Comparison of ENCODE assay signal across 10 cellular contexts in genomic region chr20:53873249-53873642, GRCh38.
DNase-seq lines count a peak whose midpoint lies in the region; ATAC-seq, FAIRE-seq and TF ChIP-seq lines count a peak whose summit lies in the region.
"Had no signal": no experiment of that assay in that cellular context is flagged by ENCODE, and none has a peak within 500 bp of the region (broad histone marks: within the 10 kb centered on the region; RNA-seq: fewer than 3 reads in every experiment).

No MANE protein-coding gene starts in this region.

- H3K4me1 Mint-ChIP-seq in CD8-positive, alpha-beta T cell (ENCODE audit: low read depth): peaks cover 61% of the 10 kb centered on the region
- peaks cover 46% of the 10 kb centered on the region for H3K4me1 Mint-ChIP-seq in activated naive CD8-positive, alpha-beta T cell treated with anti-CD3 and anti-CD28 coated beads, Interleukin-2, amount 10 ng/mL, durations not matched to agents 7 days and 5 days
- H3K4me1 Mint-ChIP-seq in natural killer cell treated with Interleukin-12 subunit alpha and Interleukin-12 subunit beta and Interleukin-15 and Interleukin-18, amount 100 ng/mL, for 72 hours (ENCODE audit: low read depth in 2 of 2): peaks cover 36 to 56% of the 10 kb centered on the region in 2 donors

- no peaks in the 10 kb centered on the region for H3K27me3 ChIP-seq in CD8-positive, alpha-beta T cell (ENCODE audit: insufficient read depth, low read length)
- H3K27me3 ChIP-seq: adrenal gland had no signal

- H3K36me3 Mint-ChIP-seq in CD8-positive, alpha-beta T cell: no peaks in the 10 kb centered on the region
- no peaks in the 10 kb centered on the region for H3K36me3 Mint-ChIP-seq in activated naive CD8-positive, alpha-beta T cell treated with anti-CD3 and anti-CD28 coated beads, Interleukin-2, amount 10 ng/mL, durations not matched to agents 7 days and 5 days
- H3K36me3 Mint-ChIP-seq in natural killer cell treated with Interleukin-12 subunit alpha and Interleukin-12 subunit beta and Interleukin-15 and Interleukin-18, amount 100 ng/mL, for 72 hours: no peaks in the 10 kb centered on the region

- H3K36me3 ChIP-seq in CD8-positive, alpha-beta T cell (ENCODE audit: insufficient read depth, low read length): no peaks in the 10 kb centered on the region
- H3K36me3 ChIP-seq: adrenal gland had no signal

- peak in 3 of 7 experiments; percentile 18 to 57 (median 41) for DNase-seq in CD8-positive, alpha-beta T cell
- DNase-seq in HTR-8/SVneo (ENCODE audit: insufficient read length, low spot score) (no peak), islet precursor cell (no peak), LoVo (ENCODE audit: low spot score) (no peak)
- DNase-seq in activated naive CD8-positive, alpha-beta T cell treated with anti-CD3 and anti-CD28 coated beads, Interleukin-2, amount 10 ng/mL, durations not matched to agents 7 days and 5 days: no peak
- DNase-seq in natural killer cell treated with Interleukin-12 subunit alpha and Interleukin-12 subunit beta and Interleukin-15 and Interleukin-18, amount 100 ng/mL, for 72 hours (ENCODE audit: low spot score): no peak
- DNase-seq: adrenal gland, NCI-H1048 had no signal

- peak overlapping the region; percentile 83 for H3K4me3 Mint-ChIP-seq in CD8-positive, alpha-beta T cell
- peak overlapping the region; percentile 88 for H3K4me3 Mint-ChIP-seq in activated naive CD8-positive, alpha-beta T cell treated with anti-CD3 and anti-CD28 coated beads, Interleukin-2, amount 10 ng/mL, durations not matched to agents 7 days and 5 days
- H3K4me3 Mint-ChIP-seq in natural killer cell treated with Interleukin-12 subunit alpha and Interleukin-12 subunit beta and Interleukin-15 and Interleukin-18, amount 100 ng/mL, for 72 hours: peak overlapping the region; percentile 79

- peak; percentile 69 for FAIRE-seq in HTR-8/SVneo (lab: Jason Lieb, UNC)

- TF ChIP-seq CTCF in CD8-positive, alpha-beta T cell (IDR thresholded peaks at IDR 0.05): no peak

- H3K9me3 Mint-ChIP-seq in CD8-positive, alpha-beta T cell: no peaks in the 10 kb centered on the region
- no peaks in the 10 kb centered on the region for H3K9me3 Mint-ChIP-seq in activated naive CD8-positive, alpha-beta T cell treated with anti-CD3 and anti-CD28 coated beads, Interleukin-2, amount 10 ng/mL, durations not matched to agents 7 days and 5 days
- no peaks in the 10 kb centered on the region for H3K9me3 Mint-ChIP-seq in natural killer cell treated with Interleukin-12 subunit alpha and Interleukin-12 subunit beta and Interleukin-15 and Interleukin-18, amount 100 ng/mL, for 72 hours

- POLR2A ChIA-PET in CD8-positive, alpha-beta T cell (lab: Charles Lee): interaction anchor here (0.5 to 2.9 kb wide), 21 partner anchors 10 to 291 kb away, joined by 3 to 38 read pairs (median 9); partner anchors contain the start of gene ZNF217
- POLR2A ChIA-PET in activated naive CD8-positive, alpha-beta T cell treated with anti-CD3 and anti-CD28 coated beads, Interleukin-2, amount 10 ng/mL, durations not matched to agents 7 days and 5 days (lab: Charles Lee): interaction anchor here (0.8 to 2.5 kb wide), 9 partner anchors 9 to 290 kb away, joined by 3 to 27 read pairs (median 10); no protein-coding TSS in a partner anchor

- intact Hi-C loops in CD8-positive, alpha-beta T cell (cut with DNase I, micrococcal nuclease): loop anchor here (2.0 to 5.0 kb wide), 6 partner anchors 36 to 211 kb away; no protein-coding TSS in a partner anchor

- peak; percentile 29 for ATAC-seq in CD8-positive, alpha-beta T cell
- peak; percentile 5 for ATAC-seq in activated naive CD8-positive, alpha-beta T cell treated with anti-CD3 and anti-CD28 coated beads, Interleukin-2, amount 10 ng/mL, durations not matched to agents 7 days and 5 days (ENCODE audit: low read depth)
- ATAC-seq in natural killer cell treated with Interleukin-12 subunit alpha and Interleukin-12 subunit beta and Interleukin-15 and Interleukin-18, amount 100 ng/mL, for 72 hours: no peak
- ATAC-seq in HG02763 (IDR thresholded peaks at IDR 0.05; ENCODE audit: unreplicated experiment): no peak
- no peak for ATAC-seq in HG03439 (IDR thresholded peaks at IDR 0.05; ENCODE audit: unreplicated experiment)

- CTCF ChIA-PET in CD8-positive, alpha-beta T cell (lab: Charles Lee): interaction anchor here (0.6 to 3.7 kb wide), 19 partner anchors 10 to 300 kb away, joined by 3 to 39 read pairs (median 5); no protein-coding TSS in a partner anchor

- H3K4me3 ChIP-seq in CD8-positive, alpha-beta T cell (ENCODE audit: low read depth, low read length): peak overlapping the region; percentile 56
- H3K4me3 ChIP-seq: adrenal gland had no signal

- H3K27me3 Mint-ChIP-seq in CD8-positive, alpha-beta T cell (ENCODE audit: low read depth): no peaks in the 10 kb centered on the region
- no peaks in the 10 kb centered on the region for H3K27me3 Mint-ChIP-seq in activated naive CD8-positive, alpha-beta T cell treated with anti-CD3 and anti-CD28 coated beads, Interleukin-2, amount 10 ng/mL, durations not matched to agents 7 days and 5 days
- no peaks in the 10 kb centered on the region for H3K27me3 Mint-ChIP-seq in natural killer cell treated with Interleukin-12 subunit alpha and Interleukin-12 subunit beta and Interleukin-15 and Interleukin-18, amount 100 ng/mL, for 72 hours

- H3K9me3 ChIP-seq in CD8-positive, alpha-beta T cell (ENCODE audit: low read length): no peaks in the 10 kb centered on the region
- H3K9me3 ChIP-seq: adrenal gland had no signal

- peak overlapping the region; percentile 59 for H3K27ac ChIP-seq in CD8-positive, alpha-beta T cell (ENCODE audit: low read depth, low read length)
- H3K27ac ChIP-seq: adrenal gland had no signal

- H3K27ac Mint-ChIP-seq in CD8-positive, alpha-beta T cell: peak overlapping the region; percentile 96
- peak overlapping the region; percentile 96 for H3K27ac Mint-ChIP-seq in activated naive CD8-positive, alpha-beta T cell treated with anti-CD3 and anti-CD28 coated beads, Interleukin-2, amount 10 ng/mL, durations not matched to agents 7 days and 5 days
- H3K27ac Mint-ChIP-seq in natural killer cell treated with Interleukin-12 subunit alpha and Interleukin-12 subunit beta and Interleukin-15 and Interleukin-18, amount 100 ng/mL, for 72 hours: peak overlapping the region; percentile 85 to 93

- H3K4me1 ChIP-seq in CD8-positive, alpha-beta T cell (ENCODE audit: insufficient read depth, low read length): peaks cover 47% of the 10 kb centered on the region
- H3K4me1 ChIP-seq: adrenal gland had no signal

Comparison
In these comparisons a context has a peak if more than half of its experiments do, and no peak if none do; other contexts are left out.
1. ATAC-seq: peak in CD8-positive, alpha-beta T cell (single experiment) and activated naive CD8-positive, alpha-beta T cell treated with anti-CD3 and anti-CD28 coated beads, Interleukin-2, amount 10 ng/mL, durations not matched to agents 7 days and 5 days (single experiment); none in natural killer cell treated with Interleukin-12 subunit alpha and Interleukin-12 subunit beta and Interleukin-15 and Interleukin-18, amount 100 ng/mL, for 72 hours (0 of 2), HG02763 (single experiment) and HG03439 (single experiment).
2. Peak in every context shown above with its lines, with median percentiles within 50 percentile points of each other: H3K27ac Mint-ChIP-seq and H3K4me3 Mint-ChIP-seq.